In the genomic region with DNA sequence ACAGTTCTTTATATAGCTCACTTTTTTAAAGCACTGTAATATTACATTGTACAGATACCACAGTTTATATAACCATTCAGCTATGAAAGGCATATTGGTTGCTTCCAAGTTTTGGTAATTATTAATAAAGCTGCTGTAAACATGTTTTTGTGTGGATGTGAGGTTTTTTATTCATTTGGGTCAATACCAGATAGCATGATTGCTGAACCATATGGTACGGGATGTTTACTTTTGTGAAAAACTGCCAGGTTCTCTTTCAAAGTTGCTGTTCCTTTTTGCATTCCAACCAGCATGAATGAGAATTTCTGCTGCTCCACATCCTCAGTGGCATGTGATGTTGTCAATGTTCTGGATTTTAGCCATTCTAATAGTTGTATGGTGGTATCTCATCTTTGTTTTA, we compare ENCODE assay signal across 21 cellular contexts.
"Had no signal": no experiment of that assay in that cellular context is flagged by ENCODE, and none has a peak within 500 bp of the region (broad histone marks: within the 10 kb centered on the region; RNA-seq: fewer than 3 reads in every experiment).

No MANE protein-coding gene starts in this region.

- H3K27me3 ChIP-seq: colonic mucosa, esophagus squamous epithelium, gastrocnemius medialis, heart right ventricle, left lung had no signal

- H3K4me1 ChIP-seq: colonic mucosa, esophagus squamous epithelium, gastrocnemius medialis, left lung, lower lobe of right lung had no signal

- H3K36me3 ChIP-seq: colonic mucosa, esophagus squamous epithelium, gastrocnemius medialis, heart right ventricle, left lung, lower lobe of right lung had no signal

- H3K9me3 ChIP-seq: colonic mucosa, esophagus squamous epithelium, gastrocnemius medialis, heart right ventricle, left lung, lower lobe of right lung, mucosa of descending colon had no signal

- DNase-seq: colonic mucosa; cortex of kidney; effector CD8-positive, alpha-beta T cell; effector memory CD8-positive, alpha-beta T cell; endodermal cell; erythroblast; esophagus squamous epithelium; foreskin fibroblast; foreskin melanocyte; gastrocnemius medialis; glutamatergic neuron; head of caudate nucleus; heart right ventricle; hippocampal formation; left cardiac atrium; left lung; left ventricle myocardium superior; lower lobe of right lung; mesenchymal stem cell; mucosa of descending colon; naive thymus-derived CD4-positive, alpha-beta T cell had no signal

- H3K4me3 ChIP-seq: colonic mucosa, esophagus squamous epithelium, gastrocnemius medialis, heart right ventricle, left lung, lower lobe of right lung, mucosa of descending colon had no signal
